17 cellular contexts compared by ENCODE assay signal in the genomic region with DNA sequence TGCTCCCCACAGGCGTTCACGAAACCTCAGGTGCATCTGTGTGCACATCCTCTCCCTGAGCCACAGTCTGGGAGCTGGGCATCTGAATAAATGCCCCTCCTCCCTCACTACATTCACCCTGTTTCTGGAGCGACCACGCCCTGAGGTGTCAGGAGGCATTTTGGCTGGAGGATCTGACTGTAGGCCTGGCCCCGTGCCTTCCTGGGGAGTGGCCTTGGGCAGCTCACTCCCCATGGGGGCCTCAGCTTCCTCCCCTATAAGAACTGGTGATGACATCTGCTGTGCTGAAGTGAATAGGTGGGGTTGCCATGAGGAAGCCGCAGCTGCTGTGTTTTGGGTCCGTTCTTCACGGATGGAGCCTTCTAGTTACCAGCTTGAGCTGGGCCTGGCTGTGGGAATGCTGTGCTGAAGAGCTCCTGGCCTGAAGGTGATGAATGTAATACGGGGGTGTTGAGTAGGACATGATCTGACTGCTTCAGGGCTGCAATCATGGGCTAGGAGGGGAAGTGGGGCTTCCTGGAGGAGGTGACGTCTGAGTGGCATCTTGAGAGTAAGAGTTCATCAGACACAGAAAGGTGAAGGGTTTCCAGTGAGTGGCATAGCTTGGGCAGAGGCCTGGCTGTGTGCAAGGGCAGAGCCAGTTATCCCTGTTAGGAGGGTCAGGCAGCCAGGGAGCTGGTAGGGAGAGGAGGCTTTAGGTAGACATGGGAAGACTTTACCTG. TPM values are rescaled to one million over a fixed set of nuclear protein-coding genes. Genes with fewer than 3 reads are reported as not detected.
A peak's percentile ranks its signal among the peaks of the same experiment; 100 is the strongest.
DNase-seq lines count a peak whose midpoint lies in the region; ATAC-seq and TF ChIP-seq lines count a peak whose summit lies in the region.
"Had no signal": no experiment of that assay in that cellular context is flagged by ENCODE, and none has a peak within 500 bp of the region (broad histone marks: within the 10 kb centered on the region; RNA-seq: fewer than 3 reads in every experiment).

No MANE protein-coding gene starts in this region.

- no peak overlapping the region for H3K4me2 ChIP-seq in GM23248 (ENCODE audit: unreplicated experiment)

- no peaks in the 10 kb centered on the region for H3K9me3 ChIP-seq in GM23248 (ENCODE audit: low read depth)

- H3K9me3 Mint-ChIP-seq in endothelial cell (ENCODE audit: unreplicated experiment) (no peaks in the 10 kb centered on the region), neural crest cell (no peaks in the 10 kb centered on the region)
- H3K9me3 Mint-ChIP-seq: activated T-helper 1 cell treated with anti-CD3 and anti-CD28 coated beads, Interleukin-12 subunit alpha, Interleukin-12 subunit beta, Interleukin-2, Interleukin-4 antibody, amounts not matched to agents 30 ng/mL and 10 ng/mL and 1 ng/mL, durations not matched to agents 14 hours and 24 hours and 36 hours had no signal

- H3K27me3 Mint-ChIP-seq in endothelial cell (ENCODE audit: unreplicated experiment) (peaks cover 10% of the 10 kb centered on the region), neural crest cell (ENCODE audit: low read depth) (peaks cover 20% of the 10 kb centered on the region)

- no peaks in the 10 kb centered on the region for H3K36me3 Mint-ChIP-seq in endothelial cell (ENCODE audit: low read depth, unreplicated experiment)
- no peaks in the 10 kb centered on the region for H3K36me3 Mint-ChIP-seq in neural crest cell (ENCODE audit: low read depth)

- TF ChIP-seq CTCF in endothelial cell (IDR thresholded peaks at IDR 0.05; ENCODE audit: unreplicated experiment) (no peak), neural crest cell (conservative IDR thresholded peaks at IDR 0.05) (no peak), GM10266 (IDR thresholded peaks at IDR 0.05; ENCODE audit: control insufficient read depth, insufficient read depth, low read depth, missing control alignments) (no peak)

- H3K27ac ChIP-seq in GM23248: no peak overlapping the region; the same call in 1 of the 2 replicates

- peak overlapping the region; percentile 2 for H3K27ac Mint-ChIP-seq in endothelial cell (ENCODE audit: unreplicated experiment)
- peak overlapping the region; percentile 37 for H3K27ac Mint-ChIP-seq in neural crest cell (ENCODE audit: unreplicated experiment)
- H3K27ac Mint-ChIP-seq: activated T-helper 1 cell treated with anti-CD3 and anti-CD28 coated beads, Interleukin-12 subunit alpha, Interleukin-12 subunit beta, Interleukin-2, Interleukin-4 antibody, amounts not matched to agents 30 ng/mL and 10 ng/mL and 1 ng/mL, durations not matched to agents 14 hours and 24 hours and 36 hours had no signal

- in situ Hi-C loops in GM23248 (cut with MboI): no loop called here

- no peak overlapping the region for H3K4me3 ChIP-seq in GM23248

- H3K4me1 Mint-ChIP-seq in endothelial cell (ENCODE audit: unreplicated experiment): peaks cover 4% of the 10 kb centered on the region
- peaks cover 67% of the 10 kb centered on the region for H3K4me1 Mint-ChIP-seq in neural crest cell

- H3K36me3 ChIP-seq in GM23248 (ENCODE audit: low read depth): no peaks in the 10 kb centered on the region

- no peaks in the 10 kb centered on the region for H3K27me3 ChIP-seq in GM23248 (replicated peaks; ENCODE audit: insufficient read depth)

- WGBS in GM23248 (ENCODE audit: low coverage in 1 of 2, low lambda C conversion rate in 2 of 2, missing lambda C conversion rate in 2 of 2), 2 experiments: 85 to 86% methylated on average over 10 of the region's 10 CpGs

- no peak overlapping the region for H2AFZ ChIP-seq in GM23248

- no peaks in the 10 kb centered on the region for H4K20me1 ChIP-seq in GM23248 (ENCODE audit: insufficient read depth)

- H3K4me1 ChIP-seq in GM23248 (ENCODE audit: insufficient read depth): peaks cover 36% of the 10 kb centered on the region

- DNase-seq in GM23248 (peak; percentile 65), NCI-H524 treated with DMSO at 0.1 percent for 48 hours (lab: John Stamatoyannopoulos, UW) (peak; percentile 48), endothelial cell (ENCODE audit: low spot score) (no peak), neural crest cell (ENCODE audit: low read depth, low spot score) (no peak), UCSD-AML1 (lab: John Stamatoyannopoulos, UW; ENCODE audit: unreplicated experiment) (no peak), AML-193 (lab: John Stamatoyannopoulos, UW) (no peak), GM10266 (ENCODE audit: extremely low spot score) (no peak)
- DNase-seq: activated CD4-positive, alpha-beta T cell treated with anti-CD3 and anti-CD28 coated beads, Interleukin-2, amount 50 U/mL, for 1 hour; amniotic stem cell; H7; stimulated activated CD4-positive, alpha-beta T cell treated with anti-CD3 and anti-CD28 coated beads, Interleukin-2, amount 100 ng/mL, for 48 hours; stimulated activated naive CD4-positive, alpha-beta T cell; T-helper 2 cell had no signal

- H3K4me3 Mint-ChIP-seq in endothelial cell (ENCODE audit: unreplicated experiment) (no peak overlapping the region), neural crest cell (no peak overlapping the region)
- H3K4me3 Mint-ChIP-seq: activated T-helper 1 cell treated with anti-CD3 and anti-CD28 coated beads, Interleukin-12 subunit alpha, Interleukin-12 subunit beta, Interleukin-2, Interleukin-4 antibody, amounts not matched to agents 30 ng/mL and 10 ng/mL and 1 ng/mL, durations not matched to agents 14 hours and 24 hours and 36 hours had no signal

- peaks cover 3% of the 10 kb centered on the region; the same call in 1 of the 2 replicates for H3F3A ChIP-seq in GM23248 (ENCODE audit: insufficient read depth)

- no peak for ATAC-seq in GM21723 (IDR thresholded peaks at IDR 0.05; ENCODE audit: unreplicated experiment)
- ATAC-seq: Panc1 had no signal

- H3K9ac ChIP-seq in GM23248: peak overlapping the region; percentile 23; the same call in 1 of the 2 replicates

- no peaks in the 10 kb centered on the region for H3K9me2 ChIP-seq in GM23248 (ENCODE audit: insufficient read depth)

- peaks cover 67% of the 10 kb centered on the region for H3K79me2 ChIP-seq in GM23248 (ENCODE audit: insufficient read depth)

RNA-seq across cellular contexts. Expression of a gene that starts 58.2 kb away (rescaled TPM):
- 5.1 and 8.3 TPM in 2 replicates for total RNA-seq in GM23248 (2014; rRNA removed; shearing (Covaris generic))
- polyA plus RNA-seq in GM23248 (2016; fragmentation: Nextera tagmentation; extraction: Ambion mirVana): 9.0 and 9.6 TPM in 2 replicates
- 1.2 TPM for total RNA-seq in endothelial cell (ENCODE audit: unreplicated experiment)
- total RNA-seq in neural crest cell: 48.8 and 49.1 TPM in 2 replicates
- total RNA-seq: pulmonary artery endothelial cell had no signal

Comparison
In these comparisons a context has a peak if more than half of its experiments do, and no peak if none do; other contexts are left out.
1. DNase-seq: peak in GM23248 (single experiment) and NCI-H524 treated with DMSO at 0.1 percent for 48 hours (single experiment); none in endothelial cell (single experiment), neural crest cell (single experiment), UCSD-AML1 (single experiment), AML-193 (0 of 2) and GM10266 (single experiment).